ENCODE assay signal across 11 cellular contexts in the genomic region with DNA sequence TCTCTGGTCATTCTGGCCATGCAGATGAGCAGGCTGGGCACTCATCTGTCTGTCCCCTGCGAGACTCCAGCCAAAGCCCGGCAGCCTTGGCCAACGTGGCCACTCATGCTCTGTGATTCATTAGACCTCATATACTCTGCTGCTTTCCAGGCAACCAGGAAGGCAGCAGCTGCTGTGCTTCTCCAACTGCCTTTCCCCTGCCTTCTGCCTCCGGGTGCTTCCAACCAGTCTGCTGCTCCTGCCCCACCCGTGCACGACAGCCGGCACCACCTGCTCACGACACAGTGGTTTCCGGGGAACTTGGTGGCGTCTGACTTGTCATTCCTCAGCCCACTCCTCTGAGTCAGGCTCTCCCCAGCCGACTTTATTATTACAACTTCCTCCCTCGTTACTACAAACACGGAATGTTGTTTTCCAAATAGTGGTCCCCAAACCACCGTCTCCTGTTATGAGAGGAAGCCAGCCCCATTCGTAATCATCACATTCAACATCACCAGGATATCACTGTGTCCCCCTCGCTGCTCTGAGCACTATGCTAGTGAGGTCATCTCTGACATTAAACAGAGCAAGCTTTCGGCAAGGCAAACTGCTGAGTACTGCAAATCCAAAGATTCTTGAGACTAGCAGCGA.
DNase-seq lines count a peak whose midpoint lies in the region; ATAC-seq and TF ChIP-seq lines count a peak whose summit lies in the region.
"Had no signal": no experiment of that assay in that cellular context is flagged by ENCODE, and none has a peak within 500 bp of the region (broad histone marks: within the 10 kb centered on the region; RNA-seq: fewer than 3 reads in every experiment).

No MANE protein-coding gene starts in this region.

- DNase-seq in NCI-H1105 treated with DMSO at 0.1 percent for 48 hours (lab: John Stamatoyannopoulos, UW): peak; percentile 12
- DNase-seq in NCI-H1105 (lab: John Stamatoyannopoulos, UW): no peak
- DNase-seq in activated T-cell treated with anti-CD3 and anti-CD28 coated beads, Interleukin-2, amount 50 U/mL, for 72 hours: peak; percentile 34 to 35
- peak; percentile 82 for DNase-seq in hepatic stellate cell (ENCODE audit: low spot score)
- peak; percentile 15 for DNase-seq in stimulated activated CD4-positive, alpha-beta T cell treated with anti-CD3 and anti-CD28 coated beads, Interleukin-4, amount 100 ng/mL, for 24 hours
- DNase-seq in effector memory CD4-positive, alpha-beta T cell: no peak
- DNase-seq in stimulated activated naive CD4-positive, alpha-beta T cell (lab: John Stamatoyannopoulos, UW): no peak
- DNase-seq in thyroid gland: no peak
- DNase-seq: NCI-H187, nephron progenitor cell had no signal

- no peak overlapping the region for H3K27ac Mint-ChIP-seq in activated T-cell treated with anti-CD3 and anti-CD28 coated beads, Interleukin-2, amount 50 U/mL, for 72 hours
- H3K27ac Mint-ChIP-seq: activated naive CD4-positive, alpha-beta T cell treated with anti-CD3 and anti-CD28 coated beads, Interleukin-2, amount 50 U/mL, for 24 hours; nephron progenitor cell had no signal

- no peaks in the 10 kb centered on the region for H3K36me3 Mint-ChIP-seq in activated T-cell treated with anti-CD3 and anti-CD28 coated beads, Interleukin-2, amount 50 U/mL, for 72 hours (ENCODE audit: insufficient read depth in 2 of 2)
- H3K36me3 Mint-ChIP-seq: activated naive CD4-positive, alpha-beta T cell treated with anti-CD3 and anti-CD28 coated beads, Interleukin-2, amount 50 U/mL, for 24 hours had no signal

- H3K4me1 Mint-ChIP-seq in activated T-cell treated with anti-CD3 and anti-CD28 coated beads, Interleukin-2, amount 50 U/mL, for 72 hours (ENCODE audit: low read depth): peaks cover 6% of the 10 kb centered on the region
- H3K4me1 Mint-ChIP-seq: activated naive CD4-positive, alpha-beta T cell treated with anti-CD3 and anti-CD28 coated beads, Interleukin-2, amount 50 U/mL, for 24 hours had no signal

- no peaks in the 10 kb centered on the region for H3K9me3 ChIP-seq in effector memory CD4-positive, alpha-beta T cell (ENCODE audit: control insufficient read depth, low read length)
- no peaks in the 10 kb centered on the region for H3K9me3 ChIP-seq in thyroid gland

- H3K4me1 ChIP-seq in effector memory CD4-positive, alpha-beta T cell (ENCODE audit: control insufficient read depth, insufficient read depth, low read length, poor library complexity, severe bottlenecking): no peaks in the 10 kb centered on the region
- H3K4me1 ChIP-seq in thyroid gland: peaks cover 7 to 8% of the 10 kb centered on the region in 2 donors

- intact Hi-C loops in thyroid gland (cut with DNase I): no loop called here

- no peaks in the 10 kb centered on the region for H3K9me3 Mint-ChIP-seq in activated T-cell treated with anti-CD3 and anti-CD28 coated beads, Interleukin-2, amount 50 U/mL, for 72 hours
- H3K9me3 Mint-ChIP-seq: activated naive CD4-positive, alpha-beta T cell treated with anti-CD3 and anti-CD28 coated beads, Interleukin-2, amount 50 U/mL, for 24 hours; nephron progenitor cell had no signal

- H3K4me3 ChIP-seq in effector memory CD4-positive, alpha-beta T cell (ENCODE audit: insufficient read depth, low read depth, low read length, poor library complexity, severe bottlenecking): no peak overlapping the region
- no peak overlapping the region for H3K4me3 ChIP-seq in thyroid gland (replicated peaks in 1 of 3)

- TF ChIP-seq CTCF in thyroid gland (IDR thresholded peaks at IDR 0.05): no peak

- ATAC-seq in activated T-cell treated with anti-CD3 and anti-CD28 coated beads, Interleukin-2, amount 50 U/mL, for 72 hours (replicated peaks in 1 of 2): peak; percentile 83 to 86

- WGBS in thyroid gland, 2 donors: 61 to 64% methylated on average over 18 of the region's 18 CpGs

- peaks cover 37% of the 10 kb centered on the region for H3K27me3 Mint-ChIP-seq in activated T-cell treated with anti-CD3 and anti-CD28 coated beads, Interleukin-2, amount 50 U/mL, for 72 hours (ENCODE audit: low read depth)

- peak overlapping the region; percentile 35 to 54 for H3K4me3 Mint-ChIP-seq in activated T-cell treated with anti-CD3 and anti-CD28 coated beads, Interleukin-2, amount 50 U/mL, for 72 hours
- H3K4me3 Mint-ChIP-seq: activated naive CD4-positive, alpha-beta T cell treated with anti-CD3 and anti-CD28 coated beads, Interleukin-2, amount 50 U/mL, for 24 hours; nephron progenitor cell had no signal

- peaks cover 5% of the 10 kb centered on the region for H3K27me3 ChIP-seq in effector memory CD4-positive, alpha-beta T cell (replicated peaks; ENCODE audit: control insufficient read depth, insufficient read depth, low read length, poor library complexity, severe bottlenecking)
- H3K27me3 ChIP-seq in thyroid gland: no peaks in the 10 kb centered on the region

- no peak for TF ChIP-seq POLR2A in thyroid gland (IDR thresholded peaks at IDR 0.05)

- no peak overlapping the region for H3K27ac ChIP-seq in effector memory CD4-positive, alpha-beta T cell (ENCODE audit: insufficient read depth, low read length, poor library complexity, severe bottlenecking)
- H3K27ac ChIP-seq in thyroid gland: no peak overlapping the region

- H3K36me3 ChIP-seq in effector memory CD4-positive, alpha-beta T cell (ENCODE audit: control insufficient read depth, insufficient read depth, low read length): no peaks in the 10 kb centered on the region
- H3K36me3 ChIP-seq in thyroid gland: no peaks in the 10 kb centered on the region

Comparison
In these comparisons a context has a peak if more than half of its experiments do, and no peak if none do; other contexts are left out.
1. DNase-seq: peak in NCI-H1105 treated with DMSO at 0.1 percent for 48 hours (single experiment), activated T-cell treated with anti-CD3 and anti-CD28 coated beads, Interleukin-2, amount 50 U/mL, for 72 hours (2 of 2), hepatic stellate cell (single experiment) and stimulated activated CD4-positive, alpha-beta T cell treated with anti-CD3 and anti-CD28 coated beads, Interleukin-4, amount 100 ng/mL, for 24 hours (single experiment); none in NCI-H1105 (single experiment), effector memory CD4-positive, alpha-beta T cell (0 of 3), stimulated activated naive CD4-positive, alpha-beta T cell (0 of 6) and thyroid gland (0 of 2).